In the genomic region with DNA sequence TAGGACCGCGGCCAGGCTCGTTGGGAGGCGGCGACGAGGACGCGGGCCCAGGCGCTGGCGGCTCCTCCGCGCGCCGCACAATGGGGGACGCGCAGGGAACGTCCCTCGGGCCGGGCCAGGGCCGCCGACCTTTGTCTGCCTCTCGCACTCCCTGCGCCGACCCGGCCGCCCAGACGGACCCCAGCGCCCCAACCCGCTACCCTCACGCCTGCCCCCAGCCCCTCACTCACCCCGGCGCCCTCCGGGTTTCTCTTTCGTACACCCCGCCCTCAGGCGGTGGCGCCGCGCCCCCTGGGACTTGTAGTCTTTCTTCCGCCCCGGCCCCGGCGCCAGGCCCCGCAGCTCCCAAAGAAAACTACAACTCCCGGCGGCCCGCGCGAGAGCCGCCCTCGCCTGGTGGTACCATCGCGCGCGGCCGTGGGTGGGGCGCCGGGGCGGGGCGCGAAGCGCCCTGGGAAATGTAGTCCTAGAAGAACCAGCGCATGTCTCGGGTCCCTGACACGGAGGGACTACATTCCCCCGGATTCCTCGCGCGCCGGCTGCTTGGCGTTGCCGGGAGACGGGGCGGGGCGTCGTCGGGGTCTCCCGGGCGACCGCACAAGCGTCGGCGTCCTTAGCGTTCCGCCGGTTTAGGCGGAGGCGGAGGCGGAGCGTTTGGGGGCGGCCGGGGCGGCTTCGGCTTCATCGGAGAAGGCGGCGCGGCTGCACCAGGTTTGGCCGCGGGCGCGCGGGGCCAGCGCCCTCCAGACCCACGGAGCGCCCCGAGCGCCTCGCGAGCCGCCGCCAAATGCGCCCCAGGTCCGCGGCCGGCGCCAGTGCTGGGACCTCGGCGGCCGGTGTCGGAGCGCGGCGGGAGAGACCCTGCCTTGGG, we compare ENCODE assay signal across 8 cellular contexts. TPM values are rescaled to one million over a fixed set of nuclear protein-coding genes. Genes with fewer than 3 reads are reported as not detected.
DNase-seq lines count a peak whose midpoint lies in the region; ATAC-seq, FAIRE-seq and TF ChIP-seq lines count a peak whose summit lies in the region.

Gene C1orf159, minus strand, starts transcription at position 260 of the 871 bp plus-strand sequence. CDS start 24,546 bp downstream, outside the sequence.

- H3K27ac ChIP-seq in HUES64 (ENCODE audit: low read depth, low read length) (no peak within 1 kb of the TSS), OCI-LY3 (ENCODE audit: low read length) (peak within 1 kb of the TSS; percentile 44; the same call in 1 of the 2 replicates), endothelial cell of umbilical vein (ENCODE audit: insufficient read depth, low read depth, low read length) (peak within 1 kb of the TSS; percentile 12)

- H3K9me3 ChIP-seq in HUES64 (ENCODE audit: insufficient read depth, low read depth, low read length) (peaks cover 5% of the 10 kb centered on the region; the same call in 1 of the 2 replicates), OCI-LY3 (ENCODE audit: insufficient read depth, low read length) (no peaks in the 10 kb centered on the region), endothelial cell of umbilical vein (replicated peaks; ENCODE audit: control insufficient read depth, insufficient read depth, low read length) (no peaks in the 10 kb centered on the region)

- CTCF ChIA-PET in endothelial cell of umbilical vein (lab: Charles Lee) = interaction anchor here (0.6 kb wide), 1 partner anchor 176 kb away, joined by 6 read pairs; no protein-coding TSS in a partner anchor

- H3K79me2 ChIP-seq in OCI-LY3 (ENCODE audit: low read length) (peaks cover 28% of the 10 kb centered on the region), endothelial cell of umbilical vein (ENCODE audit: control insufficient read depth, insufficient read depth, low read length) (peaks cover 2% of the 10 kb centered on the region)

- peak within 1 kb of the TSS; percentile 78 for H3K4me3 Mint-ChIP-seq in mesothelial cell of epicardium

- H3K9me1 ChIP-seq in endothelial cell of umbilical vein (replicated peaks; ENCODE audit: control insufficient read depth, extremely low read depth, insufficient read depth, low read length) = no peaks in the 10 kb centered on the region

- H3K36me3 Mint-ChIP-seq in mesothelial cell of epicardium = peaks cover 16% of the 10 kb centered on the region

- POLR2A ChIA-PET in endothelial cell of umbilical vein (lab: Charles Lee) = no interaction called here

- dilution Hi-C loops in endothelial cell of umbilical vein (cut with MboI; ENCODE audit: extremely low pct_ligation_motif_present, low sequenced_read_pairs) = no loop called here

- H3K4me2 ChIP-seq in OCI-LY3 (ENCODE audit: low read length) (peak within 1 kb of the TSS; percentile 83), endothelial cell of umbilical vein (ENCODE audit: insufficient read depth, low read length) (peak within 1 kb of the TSS; percentile 76)

- peak; percentile 99 for FAIRE-seq in endothelial cell of umbilical vein (lab: Jason Lieb, UNC)

- H3K27me3 ChIP-seq in HUES64 (ENCODE audit: insufficient read depth, low read length) (peaks cover 27% of the 10 kb centered on the region), OCI-LY3 (ENCODE audit: low read depth, low read length) (peaks cover 9% of the 10 kb centered on the region), endothelial cell of umbilical vein (ENCODE audit: control insufficient read depth in 2 of 2, insufficient read depth in 2 of 2, low read length in 2 of 2) (peaks cover 0 to 2% of the 10 kb centered on the region in 2 experiments)

- TF ChIP-seq CTCF in OCI-LY3 (IDR thresholded peaks at IDR 0.05; ENCODE audit: low read depth, low read length) (no peak), endothelial cell of umbilical vein (IDR thresholded peaks at IDR 0.05; ENCODE audit: extremely low read depth in 1 of 2, insufficient read depth in 1 of 2, low read depth in 1 of 2, low read length in 2 of 2) (peak in 1 of 2 donors; percentile 2), mesothelial cell of epicardium (IDR thresholded peaks at IDR 0.05; ENCODE audit: unreplicated experiment) (no peak)

- peak within 1 kb of the TSS; percentile 77 for H3K4me3 ChIP-seq in HUES64 (ENCODE audit: low read length)
- peak within 1 kb of the TSS; percentile 97 for H3K4me3 ChIP-seq in OCI-LY3 (ENCODE audit: low read length)
- peak within 1 kb of the TSS; percentile 44 to 59 (median 57) for H3K4me3 ChIP-seq in endothelial cell of umbilical vein (replicated peaks in 1 of 3; ENCODE audit: insufficient read depth in 1 of 3, low read depth in 1 of 3, low read length in 3 of 3)

- peaks cover 5% of the 10 kb centered on the region for H3K9me3 Mint-ChIP-seq in mesothelial cell of epicardium

- intact Hi-C loops in endothelial cell of umbilical vein (cut with micrococcal nuclease) = loop anchor here (2.0 to 5.0 kb wide), 5 partner anchors 37 to 131 kb away; no protein-coding TSS in a partner anchor

- H3K27me3 Mint-ChIP-seq in mesothelial cell of epicardium (ENCODE audit: low read depth) = peaks cover 36% of the 10 kb centered on the region

- H3K36me3 ChIP-seq in HUES64 (ENCODE audit: insufficient read depth, low read length) = peaks cover 15% of the 10 kb centered on the region; the same call in 1 of the 2 replicates
- H3K36me3 ChIP-seq in OCI-LY3 (replicated peaks; ENCODE audit: low read depth, low read length) = peaks cover 15% of the 10 kb centered on the region
- no peaks in the 10 kb centered on the region for H3K36me3 ChIP-seq in endothelial cell of umbilical vein (ENCODE audit: control insufficient read depth in 2 of 2, extremely low read depth in 1 of 2, insufficient read depth in 2 of 2, low read length in 2 of 2)

- no TSS peak for BruUV-seq in endothelial cell of umbilical vein (replicated peaks; lab: Mats Ljungman, UMichigan)

- under 1% methylated on average over 124 of the region's 124 CpGs for WGBS in HUES64

- H2AFZ ChIP-seq in OCI-LY3 (ENCODE audit: low read depth, low read length) = peak within 1 kb of the TSS; percentile 73; the same call in 1 of the 2 replicates
- H2AFZ ChIP-seq in endothelial cell of umbilical vein (ENCODE audit: low read depth, low read length) = peak within 1 kb of the TSS; percentile 77

- H3K27ac Mint-ChIP-seq in mesothelial cell of epicardium = peak within 1 kb of the TSS; percentile 96

- ATAC-seq in GM21447 (IDR thresholded peaks at IDR 0.05; ENCODE audit: unreplicated experiment) = peak; percentile 87

- H4K20me1 ChIP-seq in OCI-LY3 (ENCODE audit: insufficient read depth, low read length) = no peaks in the 10 kb centered on the region
- no peaks in the 10 kb centered on the region for H4K20me1 ChIP-seq in endothelial cell of umbilical vein (replicated peaks; ENCODE audit: control insufficient read depth, extremely low read depth, insufficient read depth, low read length)

- no peak for TF ChIP-seq POLR2A in endothelial cell of umbilical vein (IDR thresholded peaks at IDR 0.05; ENCODE audit: low read depth, low read length)

- H3K4me1 Mint-ChIP-seq in mesothelial cell of epicardium = peaks cover 9% of the 10 kb centered on the region

- H3K9ac ChIP-seq in HUES64 (ENCODE audit: low read depth, low read length) (peak within 1 kb of the TSS; percentile 55), OCI-LY3 (ENCODE audit: low read length) (peak within 1 kb of the TSS; percentile 79), endothelial cell of umbilical vein (replicated peaks; ENCODE audit: extremely low read depth, insufficient read depth, low read length) (peak within 1 kb of the TSS; percentile 49)

- DNase-seq in Caki2 (ENCODE audit: low read depth) (peak; percentile 99), endothelial cell of umbilical vein (ENCODE audit: low read depth, low spot score) (peak; percentile 97), mesothelial cell of epicardium (ENCODE audit: low spot score in 2 of 2, unreplicated experiment in 2 of 2) (peak; percentile 99)
- peak; percentile 99 for DNase-seq in activated CD8-positive, alpha-beta memory T cell treated with anti-CD3 and anti-CD28 coated beads, Interleukin-2, amount 50 U/mL, for 4 hours
- DNase-seq in stimulated activated CD8-positive, alpha-beta memory T cell treated with anti-CD3 and anti-CD28 coated beads, Interleukin-15, amount 100 ng/mL, for 4 hours (ENCODE audit: low read depth in 2 of 2) = peak; percentile 97 to 99

- H3K4me1 ChIP-seq in HUES64 (ENCODE audit: insufficient read depth, low read length) (0 out of 2 replicates have a peak, but pooled peaks cover 2% of the 10 kb centered on the region), OCI-LY3 (ENCODE audit: low read length) (peaks cover 5% of the 10 kb centered on the region), endothelial cell of umbilical vein (ENCODE audit: control insufficient read depth, extremely low read depth, insufficient read depth, low read length) (no peaks in the 10 kb centered on the region)

- in situ Hi-C loops in Caki2 (cut with HindIII; ENCODE audit: low pct_unique_long_range_greater_than_20kb, low sequenced_read_pairs) = no loop called here

TF ChIP-seq in endothelial cell of umbilical vein, 7 proteins besides CTCF, POLR2A, EP300 and RAD21:
- TF ChIP-seq JUN (IDR thresholded peaks at IDR 0.05; ENCODE audit: borderline replicate concordance, insufficient read depth, insufficient read length, low read depth) (no peak), GATA2 (IDR thresholded peaks at IDR 0.05; ENCODE audit: insufficient read depth, insufficient read length, low read depth, low read length) (no peak), FOS (IDR thresholded peaks at IDR 0.05; ENCODE audit: borderline replicate concordance, insufficient read depth, low read length) (no peak), POLR2AphosphoS5 (IDR thresholded peaks at IDR 0.05; ENCODE audit: insufficient read depth, low read depth, low read length) (peak; percentile 30)

RNA-seq across cellular contexts. Expression of gene C1orf159, which starts in this region (rescaled TPM):
- total RNA-seq in Caki2 (2014; rRNA removed; shearing (Covaris generic); ENCODE audit: low replicate concordance) = 19.1 and 26.6 TPM in 2 replicates
- 9.8 TPM for polyA plus RNA-seq in HUES64 (2013, experiment 1 of 2)
- polyA plus RNA-seq in HUES64 (2013, experiment 2 of 2) = 13.0 TPM
- total RNA-seq in endothelial cell of umbilical vein (19.7 and 20.1 TPM in 2 replicates), mesothelial cell of epicardium (28.4 to 32.8 TPM (median 31.8 TPM) in 3 replicates)
- 16.1 and 20.1 TPM in 2 replicates for polyA plus RNA-seq in endothelial cell of umbilical vein
- 6.9 and 10.8 TPM in 2 replicates for polyA plus RNA-seq in endothelial cell of umbilical vein (2011; cell fraction: cytosol; rRNA removed)
- polyA plus RNA-seq in endothelial cell of umbilical vein (2011; cell fraction: nucleus; rRNA removed) = 34.3 and 36.5 TPM in 2 replicates
- polyA plus RNA-seq in endothelial cell of umbilical vein (2012) = 7.3 and 8.7 TPM in 2 replicates
- 3.6 and 4.6 TPM in 2 replicates for polyA minus RNA-seq in endothelial cell of umbilical vein
- 9.5 TPM for polyA minus RNA-seq in endothelial cell of umbilical vein (2011; cell fraction: cytosol; rRNA and poly(A)+ RNA removed)
- polyA minus RNA-seq in endothelial cell of umbilical vein (2011; cell fraction: nucleus; rRNA and poly(A)+ RNA removed) = 6.0 and 13.7 TPM in 2 replicates
